Comparison of ENCODE assay signal across 27 cellular contexts in genomic region chr2:60823694-60824305, GRCh38.
"Had no signal": no experiment of that assay in that cellular context is flagged by ENCODE, and none has a peak within 500 bp of the region (broad histone marks: within the 10 kb centered on the region; RNA-seq: fewer than 3 reads in every experiment).

No MANE protein-coding gene starts in this region.

- H3K4me1 Mint-ChIP-seq: nephron progenitor cell, neural progenitor cell had no signal

- H3K36me3 ChIP-seq: left lung, lower lobe of right lung, neural progenitor cell, neutrophil, right atrium auricular region, right lobe of liver, suprapubic skin, thoracic aorta, tibial artery, uterus had no signal

- H3K27ac ChIP-seq: left lung, lower lobe of right lung, neural progenitor cell, neutrophil, right atrium auricular region, right lobe of liver, skin epidermis, suprapubic skin, thoracic aorta, tibial artery, uterus had no signal

- DNase-seq: hippocampal formation; kidney; left colon; left lung; lower lobe of right lung; mammary epithelial cell; mesenchymal stem cell; naive thymus-derived CD8-positive, alpha-beta T cell; nephron progenitor cell; occipital lobe; right lobe of liver; stimulated activated CD4-positive, alpha-beta T cell treated with anti-CD3 and anti-CD28 coated beads, Interleukin-12 subunit alpha, Interleukin-12 subunit beta, amount 100 ng/mL, for 4 hours; stimulated activated CD4-positive, alpha-beta T cell treated with anti-CD3 and anti-CD28 coated beads, Interleukin-15, amount 100 ng/mL, for 24 hours; stimulated activated CD4-positive, alpha-beta T cell treated with anti-CD3 and anti-CD28 coated beads, Interleukin-2, amount 100 ng/mL, for 24 hours; stimulated activated CD4-positive, alpha-beta T cell treated with anti-CD3 and anti-CD28 coated beads, Interleukin-4, amount 100 ng/mL, for 1 hour; stimulated activated naive CD4-positive, alpha-beta T cell; tibial artery; uterus had no signal

- H3K4me3 Mint-ChIP-seq: naive thymus-derived CD8-positive, alpha-beta T cell; nephron progenitor cell; neural progenitor cell; stimulated activated naive CD8-positive, alpha-beta T cell treated with anti-CD3 and anti-CD28 coated beads, Interleukin-15, Interleukin-2, amounts not matched to agents 100 ng/mL and 50 ng/mL, for 24 hours; type B pancreatic cell had no signal

- H3K9me3 Mint-ChIP-seq: naive thymus-derived CD8-positive, alpha-beta T cell; nephron progenitor cell; neural progenitor cell; stimulated activated naive CD8-positive, alpha-beta T cell treated with anti-CD3 and anti-CD28 coated beads, Interleukin-15, Interleukin-2, amounts not matched to agents 100 ng/mL and 50 ng/mL, for 24 hours; type B pancreatic cell had no signal

- H3K4me1 ChIP-seq: left lung, lower lobe of right lung, neural progenitor cell, right atrium auricular region, right lobe of liver, suprapubic skin, tibial artery, uterus had no signal

- H3K4me2 ChIP-seq: neural progenitor cell had no signal

- H3K27ac Mint-ChIP-seq: neural progenitor cell, progenitor cell of endocrine pancreas, type B pancreatic cell had no signal

- H3K9me3 ChIP-seq: left lung, lower lobe of right lung, neutrophil, right atrium auricular region, right lobe of liver, suprapubic skin, thoracic aorta, tibial artery, uterus had no signal

- H3K4me3 ChIP-seq: left lung, lower lobe of right lung, neural progenitor cell, right atrium auricular region, right lobe of liver, skin epidermis, suprapubic skin, thoracic aorta, tibial artery, uterus had no signal

- H3K36me3 Mint-ChIP-seq: naive thymus-derived CD8-positive, alpha-beta T cell; neural progenitor cell; type B pancreatic cell had no signal

- H3K27me3 ChIP-seq: left lung, neural progenitor cell, neutrophil, right atrium auricular region, right lobe of liver, suprapubic skin, tibial artery, uterus had no signal

- H3K27me3 Mint-ChIP-seq: naive thymus-derived CD8-positive, alpha-beta T cell; progenitor cell of endocrine pancreas had no signal

- H3K9ac ChIP-seq: neural progenitor cell had no signal

- H2AFZ ChIP-seq: neural progenitor cell had no signal

- ATAC-seq: left colon; left lung; lower lobe of right lung; naive thymus-derived CD8-positive, alpha-beta T cell; right lobe of liver had no signal
